7 cellular contexts compared by ENCODE assay signal in genomic region chr12:28930704-28931103, GRCh38.
"Had no signal": no experiment of that assay in that cellular context is flagged by ENCODE, and none has a peak within 500 bp of the region (broad histone marks: within the 10 kb centered on the region; RNA-seq: fewer than 3 reads in every experiment).

No MANE protein-coding gene starts in this region.

- H3K9ac ChIP-seq: GM23248 had no signal

- DNase-seq: GM23248, GOT3, H9, HCEC 1CT, KG1 had no signal

- FAIRE-seq: H54 had no signal

- H3K4me3 ChIP-seq: GM23248 had no signal

- H3K27ac ChIP-seq: GM23248, HL-60 had no signal

- H2AFZ ChIP-seq: GM23248 had no signal
